1 cellular context compared by ENCODE assay signal in the genomic region with DNA sequence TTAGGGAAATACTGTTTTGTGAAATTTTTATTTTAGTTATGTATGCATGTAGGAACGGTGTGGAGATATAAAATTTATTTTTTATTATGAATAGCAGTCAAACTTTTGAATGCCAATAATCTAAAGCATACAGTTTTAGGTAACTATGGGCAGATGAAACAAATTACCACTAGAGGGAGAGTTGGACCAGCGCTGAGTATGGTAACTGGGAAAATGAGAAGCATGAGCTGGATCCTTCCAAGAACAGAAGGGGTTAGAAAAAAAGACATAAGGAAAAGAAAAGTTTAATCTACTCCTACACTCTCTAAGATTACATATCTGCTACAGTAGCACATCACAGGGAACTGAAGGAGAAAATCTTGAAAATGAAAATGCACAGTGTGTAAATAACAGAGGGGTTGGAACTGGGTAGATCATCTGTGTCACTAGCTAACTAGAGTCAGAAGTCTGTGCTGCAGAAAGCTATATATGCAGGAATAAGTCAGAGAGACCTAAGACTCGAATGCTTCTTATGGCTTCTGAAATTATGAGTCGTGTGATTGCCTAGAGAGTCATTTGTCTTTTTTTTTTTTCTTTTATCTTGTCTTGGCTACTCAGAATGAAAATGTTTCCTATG.
TF ChIP-seq lines count a peak whose summit lies in the region.

No MANE protein-coding gene starts in this region.

TF ChIP-seq in H1, 55 proteins besides CTCF, POLR2A, EP300 and RAD21 (continued from another document):
- no peak for TF ChIP-seq JUND (IDR thresholded peaks at IDR 0.05; ENCODE audit: low read length)
- TF ChIP-seq HDAC2 (IDR thresholded peaks at IDR 0.05; ENCODE audit: borderline replicate concordance in 1 of 2, low read depth in 2 of 2, low read length in 2 of 2): no peak
- no peak for TF ChIP-seq SP1 (IDR thresholded peaks at IDR 0.05; ENCODE audit: low read depth, low read length)
- TF ChIP-seq ASH2L (IDR thresholded peaks at IDR 0.05; ENCODE audit: low read length): no peak
- TF ChIP-seq KDM4A (IDR thresholded peaks at IDR 0.05; ENCODE audit: low read depth, low read length, severe bottlenecking): no peak
- TF ChIP-seq RXRA (IDR thresholded peaks at IDR 0.05; ENCODE audit: insufficient read depth, low read depth, low read length): no peak
- no peak for TF ChIP-seq EGR1 (IDR thresholded peaks at IDR 0.05; ENCODE audit: borderline replicate concordance, low read depth, low read length)
- no peak for TF ChIP-seq POLR2AphosphoS5 (IDR thresholded peaks at IDR 0.05; ENCODE audit: low read depth, low read length)
- TF ChIP-seq SP4 (IDR thresholded peaks at IDR 0.05; ENCODE audit: low read length): no peak
- TF ChIP-seq RNF2 (IDR thresholded peaks at IDR 0.05; ENCODE audit: borderline replicate concordance, low read depth, low read length, missing control alignments, poor library complexity, severe bottlenecking): no peak
